In genomic region chr12:71605034-71605433, GRCh38 we compare ENCODE assay signal across 27 cellular contexts. TPM values are rescaled to one million over a fixed set of nuclear protein-coding genes. Genes with fewer than 3 reads are reported as not detected.
DNase-seq lines count a peak whose midpoint lies in the region; ATAC-seq and TF ChIP-seq lines count a peak whose summit lies in the region.
"Had no signal": no experiment of that assay in that cellular context is flagged by ENCODE, and none has a peak within 500 bp of the region (broad histone marks: within the 10 kb centered on the region; RNA-seq: fewer than 3 reads in every experiment).

No MANE protein-coding gene starts in this region.

- H3K9me3 ChIP-seq in T-helper 17 cell (ENCODE audit: control insufficient read depth, low read length, poor library complexity, severe bottlenecking) (no peaks in the 10 kb centered on the region), prostate gland (no peaks in the 10 kb centered on the region), upper lobe of right lung (no peaks in the 10 kb centered on the region), esophagus squamous epithelium (no peaks in the 10 kb centered on the region)
- H3K9me3 ChIP-seq: colonic mucosa, right atrium auricular region had no signal

- no peaks in the 10 kb centered on the region for H3K36me3 ChIP-seq in prostate gland
- peaks cover 39% of the 10 kb centered on the region for H3K36me3 ChIP-seq in upper lobe of right lung
- H3K36me3 ChIP-seq in esophagus squamous epithelium = peaks cover 0 to 47% (median 0%) of the 10 kb centered on the region in 3 donors
- H3K36me3 ChIP-seq: colonic mucosa had no signal

- H3K27ac ChIP-seq in prostate gland (no peak overlapping the region), upper lobe of right lung (no peak overlapping the region), esophagus squamous epithelium (no peak overlapping the region)
- H3K27ac ChIP-seq: cardiac muscle cell, colonic mucosa, neural progenitor cell, parathyroid adenoma, PC-9, right atrium auricular region had no signal

- H3K4me3 ChIP-seq in prostate gland (no peak overlapping the region), upper lobe of right lung (no peak overlapping the region), esophagus squamous epithelium (no peak overlapping the region)
- H3K4me3 ChIP-seq: cardiac muscle cell, colonic mucosa, neural progenitor cell, PC-9, right atrium auricular region, smooth muscle cell had no signal

- H3K4me1 Mint-ChIP-seq in natural killer cell (peaks cover 0 to 5% of the 10 kb centered on the region in 2 donors), T-helper 17 cell (peaks cover 4% of the 10 kb centered on the region)
- peaks cover 0 to 9% of the 10 kb centered on the region in 2 donors for H3K4me1 Mint-ChIP-seq in natural killer cell treated with Interleukin-12 subunit alpha and Interleukin-12 subunit beta and Interleukin-15 and Interleukin-18, amount 100 ng/mL, for 72 hours (ENCODE audit: low read depth in 2 of 2)

- H3K27me3 Mint-ChIP-seq in natural killer cell (ENCODE audit: low read depth in 2 of 2) (peaks cover 0 to 1% of the 10 kb centered on the region in 2 donors), T-helper 17 cell (peaks cover 7% of the 10 kb centered on the region)
- peaks cover 0 to 2% of the 10 kb centered on the region in 2 donors for H3K27me3 Mint-ChIP-seq in natural killer cell treated with Interleukin-12 subunit alpha and Interleukin-12 subunit beta and Interleukin-15 and Interleukin-18, amount 100 ng/mL, for 72 hours
- H3K27me3 Mint-ChIP-seq: IgD-negative memory B cell had no signal

- intact Hi-C loops in natural killer cell (cut with micrococcal nuclease) (no loop called here), prostate gland (cut with DNase I) (no loop called here), upper lobe of right lung (cut with DNase I) (no loop called here), esophagus squamous epithelium (cut with DNase I) (no loop called here)

- H3K4me1 ChIP-seq in prostate gland (replicated peaks) (no peaks in the 10 kb centered on the region), upper lobe of right lung (peaks cover 3% of the 10 kb centered on the region), esophagus squamous epithelium (no peaks in the 10 kb centered on the region)
- H3K4me1 ChIP-seq: colonic mucosa, parathyroid adenoma, right atrium auricular region had no signal

- ATAC-seq in natural killer cell (no peak), T-helper 17 cell (no peak), upper lobe of right lung (no peak)
- no peak for ATAC-seq in natural killer cell treated with Interleukin-12 subunit alpha and Interleukin-12 subunit beta and Interleukin-15 and Interleukin-18, amount 100 ng/mL, for 72 hours

- H3K9me3 Mint-ChIP-seq in natural killer cell = no peaks in the 10 kb centered on the region
- H3K9me3 Mint-ChIP-seq in natural killer cell treated with Interleukin-12 subunit alpha and Interleukin-12 subunit beta and Interleukin-15 and Interleukin-18, amount 100 ng/mL, for 72 hours = peaks cover 2% of the 10 kb centered on the region
- H3K9me3 Mint-ChIP-seq: memory B cell; neural progenitor cell; T-helper 2 cell treated with Interferon-gamma antibody and Interleukin-4, amounts not matched to agents 5 μg/mL and 100 μg/mL, for 36 hours; type B pancreatic cell had no signal

- WGBS in prostate gland = 34% methylated on average over 3 of the region's 3 CpGs
- 50 to 63% methylated on average over 3 of the region's 3 CpGs for WGBS in esophagus squamous epithelium, 2 donors

- H3K27me3 ChIP-seq in prostate gland (replicated peaks; ENCODE audit: insufficient read depth) (no peaks in the 10 kb centered on the region), upper lobe of right lung (no peaks in the 10 kb centered on the region), esophagus squamous epithelium (no peaks in the 10 kb centered on the region)
- H3K27me3 ChIP-seq: cardiac muscle cell, colonic mucosa, neural progenitor cell, right atrium auricular region had no signal

- H3K36me3 Mint-ChIP-seq in natural killer cell = peaks cover 5% of the 10 kb centered on the region
- H3K36me3 Mint-ChIP-seq in natural killer cell treated with Interleukin-12 subunit alpha and Interleukin-12 subunit beta and Interleukin-15 and Interleukin-18, amount 100 ng/mL, for 72 hours = peaks cover 16% of the 10 kb centered on the region
- H3K36me3 Mint-ChIP-seq in T-helper 17 cell (ENCODE audit: low read depth) = peaks cover 7% of the 10 kb centered on the region

- no peak overlapping the region for H3K4me3 Mint-ChIP-seq in natural killer cell
- no peak overlapping the region for H3K4me3 Mint-ChIP-seq in natural killer cell treated with Interleukin-12 subunit alpha and Interleukin-12 subunit beta and Interleukin-15 and Interleukin-18, amount 100 ng/mL, for 72 hours
- peak overlapping the region; percentile 19 for H3K4me3 Mint-ChIP-seq in T-helper 17 cell
- H3K4me3 Mint-ChIP-seq: memory B cell; neural progenitor cell; T-helper 2 cell treated with Interferon-gamma antibody and Interleukin-4, amounts not matched to agents 5 μg/mL and 100 μg/mL, for 36 hours; type B pancreatic cell had no signal

- TF ChIP-seq POLR2A in prostate gland (IDR thresholded peaks at IDR 0.05) = no peak
- TF ChIP-seq POLR2A in esophagus squamous epithelium (IDR thresholded peaks at IDR 0.05) = no peak

- DNase-seq in natural killer cell (no peak), NCI-H2081 treated with DMSO at 0.1 percent for 48 hours (lab: John Stamatoyannopoulos, UW) (peak; percentile 14), T-helper 17 cell (no peak), prostate gland (ENCODE audit: low spot score) (peak; percentile 20), upper lobe of right lung (no peak), esophagus squamous epithelium (lab: John Stamatoyannopoulos, UW) (no peak), NCI-H526 (lab: John Stamatoyannopoulos, UW) (no peak)
- DNase-seq in natural killer cell treated with Interleukin-12 subunit alpha and Interleukin-12 subunit beta and Interleukin-15 and Interleukin-18, amount 100 ng/mL, for 72 hours (ENCODE audit: low spot score) = no peak
- DNase-seq: activated effector memory CD4-positive, alpha-beta T cell treated with Interleukin-2 at 50 U/mL for 16 hours; colonic mucosa; DMS79 treated with DMSO at 0.1 percent for 48 hours; effector CD8-positive, alpha-beta T cell; GDM1; NCI-H1105; NCI-H446; NK-92 treated with Interleukin-12 subunit alpha and Interleukin-12 subunit beta, amount 100 ng/mL, for 24 hours; PC-9; stimulated activated naive CD4-positive, alpha-beta T cell had no signal

- H3K27ac Mint-ChIP-seq in natural killer cell (peak overlapping the region; percentile 43 to 72), T-helper 17 cell (peak overlapping the region; percentile 29)
- H3K27ac Mint-ChIP-seq in natural killer cell treated with Interleukin-12 subunit alpha and Interleukin-12 subunit beta and Interleukin-15 and Interleukin-18, amount 100 ng/mL, for 72 hours = no peak overlapping the region
- H3K27ac Mint-ChIP-seq: IgD-negative memory B cell; memory B cell; neural progenitor cell; T-helper 2 cell treated with Interferon-gamma antibody and Interleukin-4, amounts not matched to agents 5 μg/mL and 100 μg/mL, for 36 hours; type B pancreatic cell had no signal

- TF ChIP-seq CTCF in natural killer cell (IDR thresholded peaks at IDR 0.05) (no peak), prostate gland (IDR thresholded peaks at IDR 0.05) (no peak), upper lobe of right lung (IDR thresholded peaks at IDR 0.05) (no peak), esophagus squamous epithelium (IDR thresholded peaks at IDR 0.05) (no peak)

RNA-seq across cellular contexts. Expression of gene ZFC3H1, which starts 58.6 kb away (rescaled TPM):
- total RNA-seq in natural killer cell = 100 to 1,000 TPM; 158 to 164 (median 164) TPM
- 100 to 1,000 TPM in 1 of 2 donors, 10 to 100 TPM in 1; 71.1 to 104 TPM for total RNA-seq in natural killer cell treated with Interleukin-12 subunit alpha and Interleukin-12 subunit beta and Interleukin-15 and Interleukin-18, amount 100 ng/mL, for 72 hours
- total RNA-seq in T-helper 17 cell = 100 to 1,000 TPM; 122 to 133 TPM
- total RNA-seq in prostate gland = 10 to 100 TPM; 20.8 to 45.2 TPM
- 44.8 TPM for total RNA-seq in upper lobe of right lung
- total RNA-seq in esophagus squamous epithelium = 10 to 100 TPM; 17.7 to 60.8 (median 52.2) TPM

RNA-seq across cellular contexts. Expression of gene THAP2, which starts 59.1 kb away (rescaled TPM):
- 10 to 100 TPM; 17.2 to 34.2 (median 31.1) TPM for total RNA-seq in natural killer cell
- total RNA-seq in natural killer cell treated with Interleukin-12 subunit alpha and Interleukin-12 subunit beta and Interleukin-15 and Interleukin-18, amount 100 ng/mL, for 72 hours = 1 to 10 TPM; 5.2 to 9.2 TPM
- total RNA-seq in T-helper 17 cell = 10 to 100 TPM; 13.1 to 14.9 TPM
- total RNA-seq in prostate gland = 1 to 10 TPM; 2.4 to 4.8 TPM
- total RNA-seq in upper lobe of right lung = 4.9 TPM
- 10 to 100 TPM in 1 of 4 donors, 1 to 10 TPM in 3; 4.8 to 11.3 (median 6.0) TPM for total RNA-seq in esophagus squamous epithelium

Comparison
In these comparisons a context has a peak if more than half of its experiments do, and no peak if none do; other contexts are left out.
1. H3K27ac Mint-ChIP-seq: peak in natural killer cell (2 of 2) and T-helper 17 cell (single experiment); none in natural killer cell treated with Interleukin-12 subunit alpha and Interleukin-12 subunit beta and Interleukin-15 and Interleukin-18, amount 100 ng/mL, for 72 hours (0 of 2).
2. DNase-seq: peak in NCI-H2081 treated with DMSO at 0.1 percent for 48 hours (single experiment) and prostate gland (single experiment); none in natural killer cell (single experiment), natural killer cell treated with Interleukin-12 subunit alpha and Interleukin-12 subunit beta and Interleukin-15 and Interleukin-18, amount 100 ng/mL, for 72 hours (single experiment), T-helper 17 cell (0 of 3), upper lobe of right lung (single experiment), esophagus squamous epithelium (single experiment) and NCI-H526 (0 of 2).